In genomic region chr14:64955297-64955696, GRCh38 we compare ENCODE assay signal across 28 cellular contexts. TPM values are rescaled to one million over a fixed set of nuclear protein-coding genes. Genes with fewer than 3 reads are reported as not detected.
DNase-seq lines count a peak whose midpoint lies in the region; ATAC-seq, FAIRE-seq and TF ChIP-seq lines count a peak whose summit lies in the region.
"Had no signal": no experiment of that assay in that cellular context is flagged by ENCODE, and none has a peak within 500 bp of the region (broad histone marks: within the 10 kb centered on the region; RNA-seq: fewer than 3 reads in every experiment).

No MANE protein-coding gene starts in this region.

- no peaks in the 10 kb centered on the region for H3K4me1 ChIP-seq in Caco-2
- peaks cover 10 to 22% (median 17%) of the 10 kb centered on the region in 4 experiments for H3K4me1 ChIP-seq in H1 (replicated peaks in 1 of 4; ENCODE audit: control insufficient read depth in 3 of 4, insufficient read depth in 4 of 4, low read length in 3 of 4)
- H3K4me1 ChIP-seq in pancreas = no peaks in the 10 kb centered on the region
- H3K4me1 ChIP-seq: upper lobe of left lung had no signal

- H3K27me3 ChIP-seq in Caco-2 (replicated peaks; ENCODE audit: control insufficient read depth, insufficient read depth, low read length) = no peaks in the 10 kb centered on the region
- no peaks in the 10 kb centered on the region for H3K27me3 ChIP-seq in H1 (replicated peaks in 1 of 4; ENCODE audit: control insufficient read depth in 3 of 4, extremely low read depth in 1 of 4, insufficient read depth in 3 of 4, low read length in 3 of 4)
- no peaks in the 10 kb centered on the region for H3K27me3 ChIP-seq in pancreas
- H3K27me3 ChIP-seq in MG63 = no peaks in the 10 kb centered on the region
- H3K27me3 ChIP-seq: heart right ventricle, neutrophil, upper lobe of left lung had no signal

- no peaks in the 10 kb centered on the region for H3K27me3 Mint-ChIP-seq in Caco-2 (ENCODE audit: insufficient read depth, unreplicated experiment)
- H3K27me3 Mint-ChIP-seq in activated CD4-positive, alpha-beta T cell treated with anti-CD3 and anti-CD28 coated beads, Interleukin-2, amount 10 ng/mL, durations not matched to agents 24 days and 14 days = no peaks in the 10 kb centered on the region

- H3K27ac ChIP-seq in H1 (ENCODE audit: low read depth, low read length) (no peak overlapping the region), pancreas (no peak overlapping the region)
- H3K27ac ChIP-seq: heart right ventricle, neutrophil, skin epidermis, upper lobe of left lung had no signal

- no peak overlapping the region for H3K9ac ChIP-seq in H1 (replicated peaks in 1 of 4; ENCODE audit: extremely low read depth in 1 of 4, low read depth in 3 of 4, low read length in 3 of 4)

- no peak for TF ChIP-seq RAD21 in H1 (IDR thresholded peaks at IDR 0.05 in 1 of 2, conservative IDR thresholded peaks at IDR 0.05 in 1 of 2; ENCODE audit: low read depth in 2 of 2, low read length in 2 of 2)

- H3K9me3 ChIP-seq in Caco-2 = no peaks in the 10 kb centered on the region
- no peaks in the 10 kb centered on the region for H3K9me3 ChIP-seq in H1 (ENCODE audit: insufficient read depth in 2 of 2, low read depth in 1 of 2, low read length in 1 of 2)
- no peaks in the 10 kb centered on the region for H3K9me3 ChIP-seq in pancreas
- no peaks in the 10 kb centered on the region for H3K9me3 ChIP-seq in MG63
- H3K9me3 ChIP-seq: heart right ventricle, neutrophil, upper lobe of left lung had no signal

- H3K36me3 ChIP-seq in Caco-2 (ENCODE audit: control insufficient read depth, insufficient read depth, low read length) = no peaks in the 10 kb centered on the region
- peaks cover 3 to 13% (median 7%) of the 10 kb centered on the region in 4 experiments; a peak in 3 of 8 replicates for H3K36me3 ChIP-seq in H1 (ENCODE audit: control insufficient read depth in 2 of 4, insufficient read depth in 4 of 4, low read length in 3 of 4)
- peaks cover 0 to 4% (median 0%) of the 10 kb centered on the region in 3 donors for H3K36me3 ChIP-seq in pancreas
- H3K36me3 ChIP-seq in MG63 = no peaks in the 10 kb centered on the region

- H2BK20ac ChIP-seq in H1 (ENCODE audit: low read length) = no peak overlapping the region; the same call in 1 of the 2 replicates

- peaks cover under 1% of the 10 kb centered on the region for H3K4me1 Mint-ChIP-seq in Caco-2 (ENCODE audit: low read depth, unreplicated experiment)
- H3K4me1 Mint-ChIP-seq in activated CD4-positive, alpha-beta T cell treated with anti-CD3 and anti-CD28 coated beads, Interleukin-2, amount 10 ng/mL, durations not matched to agents 24 days and 14 days = peaks cover 2% of the 10 kb centered on the region

- TF ChIP-seq EP300 in H1 (IDR thresholded peaks at IDR 0.05; ENCODE audit: borderline replicate concordance in 1 of 2, low read depth in 2 of 2, low read length in 2 of 2) = no peak

- intact Hi-C loops in Caco-2 (cut with micrococcal nuclease; ENCODE audit: unreplicated experiment) = no loop called here
- intact Hi-C loops in pancreas (cut with DNase I) = no loop called here
- intact Hi-C loops in activated CD4-positive, alpha-beta T cell treated with anti-CD3 and anti-CD28 coated beads, Interleukin-2, amount 10 ng/mL, durations not matched to agents 24 days and 14 days (cut with micrococcal nuclease) = no loop called here

- H3K4me3 ChIP-seq in Caco-2 (ENCODE audit: low read depth, low read length) = no peak overlapping the region
- no peak overlapping the region for H3K4me3 ChIP-seq in H1 (ENCODE audit: extremely low read depth in 1 of 4, insufficient read depth in 2 of 4, low read depth in 3 of 4, low read length in 4 of 4)
- no peak overlapping the region for H3K4me3 ChIP-seq in pancreas
- H3K4me3 ChIP-seq in MG63 = no peak overlapping the region
- H3K4me3 ChIP-seq: heart right ventricle, skin epidermis, upper lobe of left lung had no signal

- ATAC-seq in pancreas (peak in 3 of 4 donors; percentile 61 to 88 (median 66)), GM18870 (IDR thresholded peaks at IDR 0.05; ENCODE audit: unreplicated experiment) (no peak)
- ATAC-seq: activated T-cell treated with anti-CD3 and anti-CD28 coated beads, Interleukin-2, amount 50 U/mL, for 72 hours; esophagus mucosa; heart right ventricle; left lobe of liver; PC-3 had no signal

- FAIRE-seq in H1 (lab: Jason Lieb, UNC) = no peak
- FAIRE-seq in pancreas (lab: Jason Lieb, UNC) = no peak

- no peak overlapping the region for H2AFZ ChIP-seq in H1 (ENCODE audit: low read length)

- H4K91ac ChIP-seq in H1 (replicated peaks; ENCODE audit: insufficient read length, low read length) = no peak overlapping the region

- TF ChIP-seq CTCF in Caco-2 (IDR thresholded peaks at IDR 0.05; ENCODE audit: insufficient read depth in 1 of 2, low read depth in 1 of 2, low read length in 1 of 2, severe bottlenecking in 1 of 2, unreplicated experiment in 1 of 2) (no peak), H1 (IDR thresholded peaks at IDR 0.05; ENCODE audit: control extremely low read depth in 1 of 3, insufficient read depth in 1 of 3, low read depth in 1 of 3, low read length in 3 of 3) (no peak), pancreas (IDR thresholded peaks at IDR 0.05) (no peak)

- no peak for TF ChIP-seq POLR2A in H1 (IDR thresholded peaks at IDR 0.05; ENCODE audit: control extremely low read depth in 1 of 2, low read depth in 2 of 2, low read length in 2 of 2)

- peaks cover 0 to 5% of the 10 kb centered on the region in 2 experiments; a peak in 1 of 4 replicates for H3K79me2 ChIP-seq in H1 (ENCODE audit: control insufficient read depth in 1 of 2, insufficient read depth in 2 of 2, low read length in 2 of 2)

- no peak overlapping the region for H3K23ac ChIP-seq in H1 (ENCODE audit: insufficient read length)

- H3K79me1 ChIP-seq in H1 (ENCODE audit: low read depth, low read length) = peaks cover 7% of the 10 kb centered on the region

- H3K14ac ChIP-seq in H1 (ENCODE audit: insufficient read length) = no peak overlapping the region

- H3K4me3 Mint-ChIP-seq in Caco-2 (ENCODE audit: unreplicated experiment) = no peak overlapping the region
- no peak overlapping the region for H3K4me3 Mint-ChIP-seq in activated CD4-positive, alpha-beta T cell treated with anti-CD3 and anti-CD28 coated beads, Interleukin-2, amount 10 ng/mL, durations not matched to agents 24 days and 14 days
- H3K4me3 Mint-ChIP-seq: activated T-cell treated with anti-CD3 and anti-CD28 coated beads, Interleukin-2, amount 50 U/mL, for 72 hours had no signal

- no peaks in the 10 kb centered on the region for H3K23me2 ChIP-seq in H1 (ENCODE audit: low read depth, low read length)

- no TSS peak for BruUV-seq in Caco-2 (replicated peaks; lab: Mats Ljungman, UMichigan)

- no peak overlapping the region for H4K5ac ChIP-seq in H1 (ENCODE audit: insufficient read length, low read depth, low read length)

- H4K8ac ChIP-seq in H1 (ENCODE audit: extremely low read depth, insufficient read depth, low read length) = no peak overlapping the region

- H3K27ac Mint-ChIP-seq in Caco-2 (ENCODE audit: unreplicated experiment) = peak overlapping the region; percentile 26
- H3K27ac Mint-ChIP-seq in activated CD4-positive, alpha-beta T cell treated with anti-CD3 and anti-CD28 coated beads, Interleukin-2, amount 10 ng/mL, durations not matched to agents 24 days and 14 days = no peak overlapping the region
- H3K27ac Mint-ChIP-seq: activated T-cell treated with anti-CD3 and anti-CD28 coated beads, Interleukin-2, amount 50 U/mL, for 72 hours had no signal

- H3K4ac ChIP-seq in H1 (replicated peaks; ENCODE audit: insufficient read length, low read depth, low read length) = no peak overlapping the region

- DNase-seq in Caco-2 = no peak
- DNase-seq in HuH-7 (ENCODE audit: low spot score) = peak; percentile 15
- no peak for DNase-seq in H1 (ENCODE audit: low read depth in 1 of 2, low spot score in 2 of 2)
- peak in 1 of 6 donors; percentile 47 for DNase-seq in pancreas
- no peak for DNase-seq in MG63
- no peak for DNase-seq in activated CD4-positive, alpha-beta T cell treated with anti-CD3 and anti-CD28 coated beads, Interleukin-2, amount 10 ng/mL, durations not matched to agents 24 days and 14 days
- no peak for DNase-seq in activated naive CD4-positive, alpha-beta T cell treated with Interleukin-2 at 50 U/mL for 16 hours
- DNase-seq: ACHN; activated naive CD4-positive, alpha-beta T cell treated with anti-CD3 and anti-CD28 coated beads, Interleukin-2, amount 50 U/mL, for 16 hours; activated T-cell treated with anti-CD3 and anti-CD28 coated beads, Interleukin-2, amount 50 U/mL, for 72 hours; amygdala; cortex of kidney; DMS79; foreskin fibroblast; HCEC 1CT; heart right ventricle; NCI-H1436 treated with DMSO at 0.1 percent for 48 hours; NCI-H510A; NK-92 treated with Interleukin-12 subunit alpha and Interleukin-12 subunit beta, amount 100 ng/mL, for 24 hours; PC-3; Right ventricle myocardium superior; stimulated activated CD8-positive, alpha-beta memory T cell treated with anti-CD3 and anti-CD28 coated beads, Interleukin-4, amount 100 ng/mL, for 48 hours; upper lobe of left lung had no signal

- H3K9me3 Mint-ChIP-seq in Caco-2 (ENCODE audit: unreplicated experiment) = no peaks in the 10 kb centered on the region
- no peaks in the 10 kb centered on the region for H3K9me3 Mint-ChIP-seq in activated CD4-positive, alpha-beta T cell treated with anti-CD3 and anti-CD28 coated beads, Interleukin-2, amount 10 ng/mL, durations not matched to agents 24 days and 14 days
- H3K9me3 Mint-ChIP-seq: activated T-cell treated with anti-CD3 and anti-CD28 coated beads, Interleukin-2, amount 50 U/mL, for 72 hours had no signal

- peak overlapping the region; percentile 0 to 24; a peak in 1 of 4 replicates for H3K4me2 ChIP-seq in H1 (ENCODE audit: insufficient read depth in 1 of 2, low read depth in 2 of 2, low read length in 2 of 2)

- POLR2A ChIA-PET in Caco-2 (lab: Charles Lee) = no interaction called here
- POLR2A ChIA-PET in H1 (lab: Charles Lee; ENCODE audit: partially characterized antibody) = interaction anchor here (0.8 to 2.1 kb wide), 3 partner anchors 11 to 271 kb away, joined by 3 to 6 read pairs (median 4); no protein-coding TSS in a partner anchor

- 68% methylated on average over 6 of the region's 6 CpGs; no CpG with 5 or more reads in 1 of the 2 experiments for WGBS in H1 (ENCODE audit: extremely low coverage in 1 of 2, insufficient coverage in 1 of 2, insufficient read length in 1 of 2, insufficient replicate concordance in 2 of 2, low coverage in 1 of 2, low lambda C conversion rate in 2 of 2, missing lambda C conversion rate in 1 of 2), 2 experiments
- 51% methylated on average over 6 of the region's 6 CpGs for WGBS in pancreas, 2 donors

- H3K56ac ChIP-seq in H1 (replicated peaks; ENCODE audit: insufficient read length, low read depth, low read length) = no peak overlapping the region

- no peak overlapping the region for H2BK120ac ChIP-seq in H1 (replicated peaks; ENCODE audit: low read depth, low read length)

- H3K36me3 Mint-ChIP-seq in Caco-2 (ENCODE audit: insufficient read depth, unreplicated experiment) = peaks cover 31% of the 10 kb centered on the region
- peaks cover 2% of the 10 kb centered on the region for H3K36me3 Mint-ChIP-seq in activated CD4-positive, alpha-beta T cell treated with anti-CD3 and anti-CD28 coated beads, Interleukin-2, amount 10 ng/mL, durations not matched to agents 24 days and 14 days (ENCODE audit: low read depth)

- CTCF ChIA-PET in Caco-2 (lab: Charles Lee) = no interaction called here
- CTCF ChIA-PET in H1 (lab: Charles Lee; ENCODE audit: partially characterized antibody) = interaction anchor here (0.8 to 6.7 kb wide), 12 partner anchors 9 to 132 kb away, joined by 3 to 45 read pairs (median 6); partner anchors contain the start of gene CHURC1

- H4K20me1 ChIP-seq in H1 (replicated peaks in 1 of 2; ENCODE audit: control insufficient read depth in 1 of 2, insufficient read depth in 2 of 2, low read length in 2 of 2) = peaks cover 0 to 6% of the 10 kb centered on the region in 2 experiments

- H2BK5ac ChIP-seq in H1 (ENCODE audit: low read depth, low read length) = peak overlapping the region; percentile 41; the same call in 1 of the 2 replicates

- peak overlapping the region; percentile 83 for H2BK15ac ChIP-seq in H1 (ENCODE audit: low read length)

- H3K18ac ChIP-seq in H1 (ENCODE audit: extremely low read depth, low read length) = no peak overlapping the region

- H2AK5ac ChIP-seq in H1 (ENCODE audit: low read depth, low read length) = no peak overlapping the region

- 0 out of 2 replicates have a peak overlapping the region, but pooled peaks have one; percentile 18 for H2BK12ac ChIP-seq in H1 (ENCODE audit: low read depth, low read length)

RNA-seq across cellular contexts. Expression of gene GPX2, which starts 12.8 kb away (rescaled TPM):
- total RNA-seq in Caco-2 (2022) (39.3 and 48.1 TPM in 2 replicates), pancreas (10 to 100 TPM in 2 of 6 donors, 1 to 10 TPM in 4; 2.6 to 41.9 (median 6.8) TPM)
- total RNA-seq in H1 (2021; fragmentation: NEBNext Ultra II Directional; extraction: Animal tissue kit (Norgen Biotek cat#: 25700)) = 0.30 and 0.50 TPM in 2 replicates
- polyA plus RNA-seq in H1 (2011; rRNA removed) (0.49 and 0.89 TPM in 2 replicates), pancreas (10 to 100 TPM; 14.3 to 19.3 TPM)
- polyA plus RNA-seq in H1 (2011; cell fraction: cytosol; rRNA removed) = 0.61 TPM
- polyA plus RNA-seq in H1 (2011; cell fraction: nucleus; rRNA removed) = 0.66 TPM
- 0.50 to 0.96 TPM (median 0.64 TPM) in 3 of 4 replicates, not detected in the other for polyA plus RNA-seq in H1 (2012, experiment 1 of 2)
- 1.5 TPM for polyA plus RNA-seq in H1 (2012, experiment 2 of 2)
- polyA plus RNA-seq in H1 (2013, experiment 1 of 2) = 0.36 TPM
- polyA plus RNA-seq in H1 (2013, experiment 2 of 2) = 0.46 TPM
- 0.38 and 0.56 TPM in 2 replicates for polyA minus RNA-seq in H1 (2011; rRNA and poly(A)+ RNA removed)
- polyA minus RNA-seq in H1 (2011; cell fraction: cytosol; rRNA and poly(A)+ RNA removed) = not detected
- polyA minus RNA-seq in H1 (2011; cell fraction: nucleus; rRNA and poly(A)+ RNA removed) = not detected
- not detected in 2 replicates for total RNA-seq in MG63 (2014; rRNA removed; shearing (Covaris generic); ENCODE audit: low replicate concordance)
- total RNA-seq in activated CD4-positive, alpha-beta T cell treated with anti-CD3 and anti-CD28 coated beads, Interleukin-2, amount 10 ng/mL, durations not matched to agents 24 days and 14 days = not detected in 2 replicates
- total RNA-seq: activated T-cell treated with anti-CD3 and anti-CD28 coated beads, Interleukin-2, amount 50 U/mL, for 72 hours; heart right ventricle; Right ventricle myocardium superior had no signal
- polyA plus RNA-seq: heart right ventricle had no signal

RNA-seq across cellular contexts. Expression of gene RAB15, which starts 16.8 kb away (rescaled TPM):
- 69.5 and 92.5 TPM in 2 replicates for total RNA-seq in Caco-2 (2022)
- total RNA-seq in H1 (2021; fragmentation: NEBNext Ultra II Directional; extraction: Animal tissue kit (Norgen Biotek cat#: 25700)) = 58.1 and 59.2 TPM in 2 replicates
- 38.8 and 63.4 TPM in 2 replicates for polyA plus RNA-seq in H1 (2011; rRNA removed)
- polyA plus RNA-seq in H1 (2011; cell fraction: cytosol; rRNA removed) = 37.8 TPM
- polyA plus RNA-seq in H1 (2011; cell fraction: nucleus; rRNA removed) = 46.7 TPM
- 35.3 to 39.3 TPM (median 37.0 TPM) in 4 replicates for polyA plus RNA-seq in H1 (2012, experiment 1 of 2)
- polyA plus RNA-seq in H1 (2012, experiment 2 of 2) = 35.0 TPM
- 29.4 TPM for polyA plus RNA-seq in H1 (2013, experiment 1 of 2)
- 30.4 TPM for polyA plus RNA-seq in H1 (2013, experiment 2 of 2)
- 25.9 and 31.7 TPM in 2 replicates for polyA minus RNA-seq in H1 (2011; rRNA and poly(A)+ RNA removed)
- polyA minus RNA-seq in H1 (2011; cell fraction: cytosol; rRNA and poly(A)+ RNA removed) = 15.9 TPM
- 14.5 TPM for polyA minus RNA-seq in H1 (2011; cell fraction: nucleus; rRNA and poly(A)+ RNA removed)
- 10 to 100 TPM in 2 of 6 donors, 1 to 10 TPM in 4; 4.6 to 18.8 (median 6.4) TPM for total RNA-seq in pancreas
- 10 to 100 TPM in 1 of 2 donors, 1 to 10 TPM in 1; 7.5 to 12.2 TPM for polyA plus RNA-seq in pancreas
- total RNA-seq in MG63 (2014; rRNA removed; shearing (Covaris generic); ENCODE audit: low replicate concordance) = 1.0 and 3.4 TPM in 2 replicates
- 6.2 and 6.9 TPM in 2 replicates for total RNA-seq in activated CD4-positive, alpha-beta T cell treated with anti-CD3 and anti-CD28 coated beads, Interleukin-2, amount 10 ng/mL, durations not matched to agents 24 days and 14 days

RNA-seq across cellular contexts. Expression of gene FNTB, which starts 31.4 kb away (rescaled TPM):
- total RNA-seq in Caco-2 (2022) (20.6 and 21.2 TPM in 2 replicates), pancreas (1 to 10 TPM; 4.9 to 9.5 (median 6.7) TPM)
- total RNA-seq in H1 (2021; fragmentation: NEBNext Ultra II Directional; extraction: Animal tissue kit (Norgen Biotek cat#: 25700)) = 13.8 and 16.0 TPM in 2 replicates
- polyA plus RNA-seq in H1 (2011; rRNA removed) (19.3 and 20.7 TPM in 2 replicates), pancreas (1 to 10 TPM; 4.6 to 7.7 TPM)
- polyA plus RNA-seq in H1 (2011; cell fraction: cytosol; rRNA removed) = 21.8 TPM
- polyA plus RNA-seq in H1 (2011; cell fraction: nucleus; rRNA removed) = 30.2 TPM
- 12.4 to 17.8 TPM (median 16.1 TPM) in 4 replicates for polyA plus RNA-seq in H1 (2012, experiment 1 of 2)
- polyA plus RNA-seq in H1 (2012, experiment 2 of 2) = 16.3 TPM
- polyA plus RNA-seq in H1 (2013, experiment 1 of 2) = 9.0 TPM
- polyA plus RNA-seq in H1 (2013, experiment 2 of 2) = 8.3 TPM
- 30.5 and 33.3 TPM in 2 replicates for polyA minus RNA-seq in H1 (2011; rRNA and poly(A)+ RNA removed)
- 21.4 TPM for polyA minus RNA-seq in H1 (2011; cell fraction: cytosol; rRNA and poly(A)+ RNA removed)
- 22.4 TPM for polyA minus RNA-seq in H1 (2011; cell fraction: nucleus; rRNA and poly(A)+ RNA removed)
- 0.72 and 5.1 TPM in 2 replicates for total RNA-seq in MG63 (2014; rRNA removed; shearing (Covaris generic); ENCODE audit: low replicate concordance)
- total RNA-seq in activated CD4-positive, alpha-beta T cell treated with anti-CD3 and anti-CD28 coated beads, Interleukin-2, amount 10 ng/mL, durations not matched to agents 24 days and 14 days = 18.9 and 19.1 TPM in 2 replicates

RNA-seq across cellular contexts. Expression of gene CHURC1, which starts 41.0 kb away (rescaled TPM):
- 51.3 and 52.6 TPM in 2 replicates for total RNA-seq in Caco-2 (2022)
- 50.2 and 55.6 TPM in 2 replicates for total RNA-seq in H1 (2021; fragmentation: NEBNext Ultra II Directional; extraction: Animal tissue kit (Norgen Biotek cat#: 25700))
- 44.8 and 59.3 TPM in 2 replicates for polyA plus RNA-seq in H1 (2011; rRNA removed)
- polyA plus RNA-seq in H1 (2011; cell fraction: cytosol; rRNA removed) = 43.3 TPM
- 11.4 TPM for polyA plus RNA-seq in H1 (2011; cell fraction: nucleus; rRNA removed)
- polyA plus RNA-seq in H1 (2012, experiment 1 of 2) = 31.2 to 64.3 TPM (median 43.5 TPM) in 4 replicates
- polyA plus RNA-seq in H1 (2012, experiment 2 of 2) = 35.9 TPM
- 149 TPM for polyA plus RNA-seq in H1 (2013, experiment 1 of 2)
- 132 TPM for polyA plus RNA-seq in H1 (2013, experiment 2 of 2)
- 9.7 and 14.7 TPM in 2 replicates for polyA minus RNA-seq in H1 (2011; rRNA and poly(A)+ RNA removed)
- polyA minus RNA-seq in H1 (2011; cell fraction: cytosol; rRNA and poly(A)+ RNA removed) = 6.9 TPM
- 37.0 TPM for polyA minus RNA-seq in H1 (2011; cell fraction: nucleus; rRNA and poly(A)+ RNA removed)
- total RNA-seq in pancreas = 10 to 100 TPM; 22.7 to 33.2 (median 29.4) TPM
- polyA plus RNA-seq in pancreas = 10 to 100 TPM; 13.0 to 22.6 TPM
- 12.3 and 15.7 TPM in 2 replicates for total RNA-seq in MG63 (2014; rRNA removed; shearing (Covaris generic); ENCODE audit: low replicate concordance)
- 53.5 and 54.9 TPM in 2 replicates for total RNA-seq in activated CD4-positive, alpha-beta T cell treated with anti-CD3 and anti-CD28 coated beads, Interleukin-2, amount 10 ng/mL, durations not matched to agents 24 days and 14 days
